ENCODE assay signal across 8 cellular contexts in the genomic region with DNA sequence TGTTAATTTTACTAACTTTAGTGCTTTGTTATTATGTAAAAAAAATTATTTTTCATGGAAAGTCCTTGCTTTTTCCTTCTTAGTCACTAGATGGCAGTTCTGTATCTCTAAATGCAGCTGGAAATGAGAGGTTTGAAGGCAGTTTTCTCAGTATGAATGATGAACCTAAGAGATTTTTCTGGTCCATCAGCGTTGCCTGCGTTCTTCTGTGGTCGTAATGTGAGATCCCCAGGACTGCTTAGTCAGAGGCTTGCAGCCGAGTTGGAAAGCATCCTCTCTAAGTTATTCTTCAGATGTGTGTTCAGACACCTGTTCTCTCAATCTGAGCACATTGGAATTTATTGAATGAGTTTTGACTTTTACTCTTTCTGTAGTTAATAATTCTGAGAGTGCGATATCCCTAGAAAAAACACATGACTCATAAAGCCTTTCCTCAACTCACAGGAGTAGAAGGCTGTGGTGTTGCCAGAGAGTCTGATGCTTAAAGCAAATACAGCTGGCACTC.
DNase-seq lines count a peak whose midpoint lies in the region; ATAC-seq and TF ChIP-seq lines count a peak whose summit lies in the region.

No MANE protein-coding gene starts in this region.

- H3K27ac Mint-ChIP-seq in chondrocyte (ENCODE audit: unreplicated experiment), result peak overlapping the region; percentile 65

- no peaks in the 10 kb centered on the region for H3K9me3 Mint-ChIP-seq in chondrocyte (ENCODE audit: low read depth)

- H3K4me1 Mint-ChIP-seq in chondrocyte (ENCODE audit: low read depth), result peaks cover 28% of the 10 kb centered on the region

- H3K27me3 Mint-ChIP-seq in chondrocyte (ENCODE audit: low read depth), result no peaks in the 10 kb centered on the region

- no peaks in the 10 kb centered on the region for H3K36me3 Mint-ChIP-seq in chondrocyte (ENCODE audit: low read depth)

- POLR2A ChIA-PET in AG04449 (lab: Yijun Ruan, JAX), result no interaction called here

- TF ChIP-seq CTCF in AG04449 (IDR thresholded peaks at IDR 0.05; ENCODE audit: insufficient read depth, low read length, missing control alignments) (peak; percentile 39), chondrocyte (IDR thresholded peaks at IDR 0.05) (peak; percentile 95), omental fat pad (IDR thresholded peaks at IDR 0.05) (no peak)

- ATAC-seq in omental fat pad (ENCODE audit: low FRiP score), result peak; percentile 87
- ATAC-seq in GM21367 (IDR thresholded peaks at IDR 0.05; ENCODE audit: unreplicated experiment), result no peak

- CTCF ChIA-PET in AG04449 (lab: Yijun Ruan, JAX), result interaction anchor here (0.6 to 1.9 kb wide), 18 partner anchors 8 to 501 kb away, joined by 3 to 33 read pairs (median 3); no protein-coding TSS in a partner anchor

- H3K4me3 Mint-ChIP-seq in chondrocyte (ENCODE audit: unreplicated experiment), result no peak overlapping the region

- no peak overlapping the region for H3K4me3 ChIP-seq in AG04449 (ENCODE audit: low read depth, low read length)

- DNase-seq in AG04449 (ENCODE audit: low read depth, low spot score) (peak; percentile 94), H4 (ENCODE audit: low spot score) (peak; percentile 90), NCI-H524 treated with DMSO at 0.1 percent for 48 hours (lab: John Stamatoyannopoulos, UW) (peak; percentile 33), chondrocyte (ENCODE audit: low spot score) (no peak), omental fat pad (ENCODE audit: low spot score) (no peak), HUDEP-2 (lab: John Stamatoyannopoulos, UW; ENCODE audit: unreplicated experiment in 76 of 76) (no peak)
- DNase-seq in activated CD4-positive, alpha-beta T cell treated with anti-CD3 and anti-CD28 coated beads for 1 hour, result no peak

Comparison
In these comparisons a context has a peak if more than half of its experiments do, and no peak if none do; other contexts are left out.
1. DNase-seq: peak in AG04449 (single experiment), H4 (single experiment) and NCI-H524 treated with DMSO at 0.1 percent for 48 hours (single experiment); none in chondrocyte (single experiment), omental fat pad (single experiment), HUDEP-2 (0 of 76) and activated CD4-positive, alpha-beta T cell treated with anti-CD3 and anti-CD28 coated beads for 1 hour (single experiment).
2. CTCF ChIP-seq: peak in AG04449 (single experiment) and chondrocyte (single experiment); none in omental fat pad (0 of 3).